In genomic region chr12:59234391-59234790, GRCh38 we compare ENCODE assay signal across 19 cellular contexts.
"Had no signal": no experiment of that assay in that cellular context is flagged by ENCODE, and none has a peak within 500 bp of the region (broad histone marks: within the 10 kb centered on the region; RNA-seq: fewer than 3 reads in every experiment).

No MANE protein-coding gene starts in this region.

- H2AFZ ChIP-seq: PC-9 had no signal

- H3K4me1 Mint-ChIP-seq: IgD-negative memory B cell had no signal

- H3K27me3 ChIP-seq: Peyer's patch, SJCRH30 had no signal

- H3K27ac Mint-ChIP-seq: IgD-negative memory B cell had no signal

- H3K9me3 ChIP-seq: Peyer's patch, SJCRH30 had no signal

- H3K4me2 ChIP-seq: KMS-11, PC-9 had no signal

- H3K27me3 Mint-ChIP-seq: IgD-negative memory B cell had no signal

- H3K36me3 Mint-ChIP-seq: IgD-negative memory B cell had no signal

- H3K9ac ChIP-seq: KMS-11 had no signal

- DNase-seq: Kasumi-1, MM.1S, NCI-H1092 treated with DMSO at 0.1 percent for 48 hours, NCI-H1436, NCI-H1694 treated with DMSO at 0.1 percent for 48 hours, NCI-H1930, NCI-H2081, NCI-H2107, NCI-H2227 treated with DMSO at 0.1 percent for 48 hours, NCI-H526, OCI-M1, PC-9, Peyer's patch, SHP77 treated with DMSO at 0.1 percent for 48 hours, SJCRH30, T-helper 1 cell had no signal

- H3K4me1 ChIP-seq: Peyer's patch, SJCRH30 had no signal

- H3K27ac ChIP-seq: HL-60, KMS-11, PC-9, Peyer's patch, SJCRH30 had no signal
